ENCODE assay signal across 8 cellular contexts in the genomic region with DNA sequence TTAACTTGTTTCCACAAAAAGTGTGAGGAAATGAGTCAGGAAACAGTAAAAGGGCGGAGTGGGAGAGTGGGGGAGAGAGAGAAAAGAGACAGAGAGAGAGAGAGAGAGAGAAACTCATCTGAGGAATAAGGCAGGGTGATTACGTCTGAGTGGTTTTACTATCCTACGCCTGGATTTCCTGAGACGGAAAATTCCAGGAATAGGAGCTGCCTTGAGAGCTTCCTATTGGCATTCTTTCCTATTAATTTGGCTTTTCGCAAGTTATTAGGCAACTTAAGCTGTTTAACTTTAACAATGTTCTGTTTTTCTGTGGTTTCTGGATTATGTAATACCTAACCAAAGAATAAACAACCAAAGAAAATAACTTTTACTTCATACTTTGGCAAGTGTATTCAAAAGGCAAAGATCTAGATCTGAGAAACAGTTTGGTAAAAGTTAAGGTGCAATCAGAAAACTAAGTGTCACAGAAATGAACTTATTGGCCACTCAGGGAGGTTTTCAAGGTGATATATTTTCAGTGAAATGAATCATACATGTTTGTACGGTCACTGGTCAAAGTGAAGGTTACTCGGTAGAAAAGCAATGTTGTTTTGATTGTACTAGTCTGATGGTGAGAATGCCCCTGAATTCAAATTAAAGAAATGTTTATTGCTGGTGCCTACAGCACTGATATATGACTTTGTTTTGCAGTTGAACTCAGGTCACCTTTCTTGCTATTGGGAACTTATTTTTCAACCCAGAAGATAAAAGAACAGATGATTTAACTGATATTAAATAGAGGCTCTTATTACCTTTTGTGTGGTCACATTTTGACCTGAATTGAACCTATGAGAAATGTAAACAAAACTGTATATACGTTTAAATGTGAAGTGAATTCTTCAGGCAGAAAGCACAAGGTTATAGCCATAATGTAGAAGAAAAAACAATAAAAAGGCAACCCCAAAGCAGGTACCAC. TPM values are rescaled to one million over a fixed set of nuclear protein-coding genes. Genes with fewer than 3 reads are reported as not detected.
DNase-seq lines count a peak whose midpoint lies in the region; ATAC-seq and TF ChIP-seq lines count a peak whose summit lies in the region.

No MANE protein-coding gene starts in this region.

- no peaks in the 10 kb centered on the region for H3K27me3 Mint-ChIP-seq in effector memory CD8-positive, alpha-beta T cell
- no peaks in the 10 kb centered on the region for H3K27me3 Mint-ChIP-seq in natural killer cell (ENCODE audit: low read depth in 2 of 2)

- no peak overlapping the region for H2BK5ac ChIP-seq in neuronal stem cell (ENCODE audit: low read length)

- DNase-seq in SK-MEL-5 (ENCODE audit: low read depth, low spot score) (peak; percentile 44), natural killer cell (no peak), NCI-H1092 (lab: John Stamatoyannopoulos, UW) (no peak), neuronal stem cell (ENCODE audit: low spot score) (no peak)
- no peak for DNase-seq in effector memory CD8-positive, alpha-beta T cell
- no peak for DNase-seq in stimulated activated CD8-positive, alpha-beta memory T cell treated with anti-CD3 and anti-CD28 coated beads, Interleukin-4, amount 100 ng/mL, for 48 hours

- no peak overlapping the region for H3K4me2 ChIP-seq in neuronal stem cell (ENCODE audit: insufficient read depth, low read length, poor library complexity, severe bottlenecking)

- H3K14ac ChIP-seq in neuronal stem cell (ENCODE audit: low read length), result no peak overlapping the region

- intact Hi-C loops in natural killer cell (cut with micrococcal nuclease), result no loop called here

- H3K4me1 Mint-ChIP-seq in effector memory CD8-positive, alpha-beta T cell (ENCODE audit: low read depth in 2 of 2), result peaks cover 16 to 23% of the 10 kb centered on the region in 2 donors
- H3K4me1 Mint-ChIP-seq in natural killer cell, result peaks cover 20 to 23% of the 10 kb centered on the region in 2 donors

- no peak overlapping the region for H3K9ac ChIP-seq in neuronal stem cell (ENCODE audit: low read depth, low read length, poor library complexity)

- H2BK15ac ChIP-seq in neuronal stem cell (ENCODE audit: low read length), result no peak overlapping the region

- no peak overlapping the region for H3K4ac ChIP-seq in neuronal stem cell (ENCODE audit: low read length)

- H3K4me1 ChIP-seq in neuronal stem cell (ENCODE audit: control insufficient read depth in 2 of 2, insufficient read depth in 1 of 2, low read depth in 1 of 2, low read length in 2 of 2), result no peaks in the 10 kb centered on the region

- H3K9me3 Mint-ChIP-seq in effector memory CD8-positive, alpha-beta T cell, result no peaks in the 10 kb centered on the region
- H3K9me3 Mint-ChIP-seq in natural killer cell, result no peaks in the 10 kb centered on the region

- H2AFZ ChIP-seq in neuronal stem cell (ENCODE audit: low read length), result no peak overlapping the region

- H3K23ac ChIP-seq in neuronal stem cell (ENCODE audit: low read depth, low read length, poor library complexity), result no peak overlapping the region

- in situ Hi-C loops in SK-MEL-5 (cut with HindIII; ENCODE audit: low pct_unique_long_range_greater_than_20kb, low sequenced_read_pairs), result no loop called here

- no peaks in the 10 kb centered on the region for H3K79me1 ChIP-seq in neuronal stem cell (ENCODE audit: low read depth, low read length)

- no peak for TF ChIP-seq CTCF in natural killer cell (IDR thresholded peaks at IDR 0.05)

- no peak overlapping the region for H2BK12ac ChIP-seq in neuronal stem cell (ENCODE audit: low read length)

- H2BK120ac ChIP-seq in neuronal stem cell (ENCODE audit: low read depth, low read length), result no peak overlapping the region

- H2AK5ac ChIP-seq in neuronal stem cell (ENCODE audit: low read depth, low read length), result no peak overlapping the region

- H3K27me3 ChIP-seq in neuronal stem cell (ENCODE audit: control insufficient read depth in 3 of 3, insufficient read depth in 3 of 3, low read depth in 1 of 3, low read length in 3 of 3), result no peaks in the 10 kb centered on the region

- H3K36me3 ChIP-seq in neuronal stem cell (replicated peaks in 1 of 2; ENCODE audit: control insufficient read depth in 2 of 2, insufficient read depth in 2 of 2, low read length in 2 of 2), result no peaks in the 10 kb centered on the region

- no peak overlapping the region for H3K27ac ChIP-seq in neuronal stem cell (replicated peaks; ENCODE audit: low read length)

- no peak overlapping the region for H3K18ac ChIP-seq in neuronal stem cell (ENCODE audit: low read length)

- peaks cover 6% of the 10 kb centered on the region for H3K36me3 Mint-ChIP-seq in effector memory CD8-positive, alpha-beta T cell (ENCODE audit: insufficient read depth)
- H3K36me3 Mint-ChIP-seq in natural killer cell, result no peaks in the 10 kb centered on the region

- H3K4me3 ChIP-seq in neuronal stem cell (ENCODE audit: low read length in 2 of 2), result no peak overlapping the region

- no peaks in the 10 kb centered on the region for H3K9me3 ChIP-seq in neuronal stem cell (replicated peaks in 1 of 2; ENCODE audit: control insufficient read depth in 2 of 2, insufficient read depth in 1 of 2, low read depth in 1 of 2, low read length in 2 of 2)

- no peak overlapping the region for H4K91ac ChIP-seq in neuronal stem cell (ENCODE audit: low read depth, low read length, poor library complexity)

- H4K8ac ChIP-seq in neuronal stem cell (ENCODE audit: low read depth, low read length), result no peak overlapping the region

- peak overlapping the region; percentile 89 to 91 for H3K27ac Mint-ChIP-seq in effector memory CD8-positive, alpha-beta T cell
- H3K27ac Mint-ChIP-seq in natural killer cell, result peak overlapping the region; percentile 61 to 63

- H3K4me3 Mint-ChIP-seq in effector memory CD8-positive, alpha-beta T cell, result peak overlapping the region; percentile 63 to 66
- peak overlapping the region; percentile 74 for H3K4me3 Mint-ChIP-seq in natural killer cell

- no CpG with 5 or more reads among the region's 8 CpGs for WGBS in neuronal stem cell (ENCODE audit: extremely low coverage in 2 of 2, insufficient read length in 2 of 2, insufficient replicate concordance in 1 of 2), 2 donors

- ATAC-seq in GM18520 (IDR thresholded peaks at IDR 0.05; ENCODE audit: unreplicated experiment) (peak; percentile 69), HG02981 (IDR thresholded peaks at IDR 0.05; ENCODE audit: unreplicated experiment) (peak; percentile 83), natural killer cell (peak; percentile 43 to 74 (median 61))
- peak; percentile 64 for ATAC-seq in effector memory CD8-positive, alpha-beta T cell (replicated peaks)

RNA-seq across cellular contexts. Expression of gene TNFSF10, which starts 39.9 kb away (rescaled TPM):
- total RNA-seq in SK-MEL-5 (2014; rRNA removed; shearing (Covaris generic)), result 0.16 TPM in 1 of 2 replicates, not detected in the other
- 1.0 TPM in 1 of 2 replicates, not detected in the other for polyA plus RNA-seq in SK-MEL-5 (2015; cell fraction: cytosol; rRNA removed)
- 0.53 TPM in 1 of 2 replicates, not detected in the other for polyA plus RNA-seq in SK-MEL-5 (2015; cell fraction: nucleus; rRNA removed)
- 10 to 100 TPM in 2 of 3 donors, 1 to 10 TPM in 1; 9.5 to 27.7 (median 18.4) TPM for total RNA-seq in natural killer cell
- not detected for polyA plus RNA-seq in neuronal stem cell (2013, experiment 1 of 2)
- not detected for polyA plus RNA-seq in neuronal stem cell (2013, experiment 2 of 2)
